ENCODE assay signal across 18 cellular contexts in the genomic region with DNA sequence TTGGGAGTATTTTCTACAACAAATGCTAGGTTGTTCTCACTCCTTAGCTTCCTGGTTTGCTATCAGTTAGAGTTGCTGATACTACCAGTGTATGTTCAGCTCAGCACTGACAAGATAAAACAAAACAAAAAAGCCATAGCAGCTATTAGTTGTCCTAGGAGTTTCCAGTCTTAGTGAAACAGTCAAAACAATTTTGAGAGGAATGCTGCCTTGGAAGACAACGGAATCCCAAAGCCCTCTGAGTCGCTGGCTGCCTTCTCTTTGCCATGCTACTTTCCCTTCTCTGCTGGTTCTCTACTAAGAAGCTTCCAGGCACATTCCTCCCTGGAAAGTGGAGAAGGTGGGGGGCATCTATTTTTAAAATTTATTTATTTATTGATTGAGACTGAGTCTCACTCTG.
"Had no signal": no experiment of that assay in that cellular context is flagged by ENCODE, and none has a peak within 500 bp of the region (broad histone marks: within the 10 kb centered on the region; RNA-seq: fewer than 3 reads in every experiment).

No MANE protein-coding gene starts in this region.

- ATAC-seq: activated T-cell treated with anti-CD3 and anti-CD28 coated beads, Interleukin-2, amount 50 U/mL, for 72 hours; esophagus mucosa; gastrocnemius medialis had no signal

- H3K4me1 ChIP-seq: breast epithelium, thyroid gland had no signal

- H3K4me2 ChIP-seq: smooth muscle cell had no signal

- H3K27ac Mint-ChIP-seq: activated CD4-positive, alpha-beta memory T cell treated with anti-CD3 and anti-CD28 coated beads for 36 hours; activated naive CD8-positive, alpha-beta T cell treated with anti-CD3 and anti-CD28 coated beads for 36 hours; activated T-cell treated with anti-CD3 and anti-CD28 coated beads, Interleukin-2, amount 50 U/mL, for 72 hours had no signal

- H3K4me3 Mint-ChIP-seq: activated CD4-positive, alpha-beta memory T cell treated with anti-CD3 and anti-CD28 coated beads for 36 hours; activated naive CD8-positive, alpha-beta T cell treated with anti-CD3 and anti-CD28 coated beads for 36 hours; activated T-cell treated with anti-CD3 and anti-CD28 coated beads, Interleukin-2, amount 50 U/mL, for 72 hours had no signal

- DNase-seq: activated CD4-positive, alpha-beta memory T cell treated with anti-CD3 and anti-CD28 coated beads for 36 hours; activated CD4-positive, alpha-beta T cell treated with anti-CD3 and anti-CD28 coated beads for 1 hour; activated gamma-delta T cell treated with Interleukin-2 at 50 U/mL for 16 hours; activated naive CD8-positive, alpha-beta T cell treated with anti-CD3 and anti-CD28 coated beads for 36 hours; activated T-cell treated with anti-CD3 and anti-CD28 coated beads, Interleukin-2, amount 50 U/mL, for 72 hours; aorta; dorsolateral prefrontal cortex; gastrocnemius medialis; midbrain; naive B cell; retina; T1000; thyroid gland had no signal

- H3K36me3 Mint-ChIP-seq: activated CD4-positive, alpha-beta memory T cell treated with anti-CD3 and anti-CD28 coated beads for 36 hours; activated naive CD8-positive, alpha-beta T cell treated with anti-CD3 and anti-CD28 coated beads for 36 hours; naive B cell had no signal

- H3K9me3 ChIP-seq: breast epithelium, gastrocnemius medialis, thyroid gland had no signal

- H3K27me3 ChIP-seq: breast epithelium, dorsolateral prefrontal cortex, thyroid gland had no signal

- H3K36me3 ChIP-seq: breast epithelium, gastrocnemius medialis, thyroid gland had no signal

- FAIRE-seq: endometrium, urothelium cell line had no signal

- H3K9me3 Mint-ChIP-seq: activated CD4-positive, alpha-beta memory T cell treated with anti-CD3 and anti-CD28 coated beads for 36 hours; activated naive CD8-positive, alpha-beta T cell treated with anti-CD3 and anti-CD28 coated beads for 36 hours; activated T-cell treated with anti-CD3 and anti-CD28 coated beads, Interleukin-2, amount 50 U/mL, for 72 hours; naive B cell had no signal

- H3K4me3 ChIP-seq: breast epithelium, dorsolateral prefrontal cortex, gastrocnemius medialis, smooth muscle cell, thyroid gland had no signal

- H3K27ac ChIP-seq: breast epithelium, dorsolateral prefrontal cortex, gastrocnemius medialis, thyroid gland had no signal

- H3K27me3 Mint-ChIP-seq: activated CD4-positive, alpha-beta memory T cell treated with anti-CD3 and anti-CD28 coated beads for 36 hours; activated naive CD8-positive, alpha-beta T cell treated with anti-CD3 and anti-CD28 coated beads for 36 hours had no signal
